In the genomic region with DNA sequence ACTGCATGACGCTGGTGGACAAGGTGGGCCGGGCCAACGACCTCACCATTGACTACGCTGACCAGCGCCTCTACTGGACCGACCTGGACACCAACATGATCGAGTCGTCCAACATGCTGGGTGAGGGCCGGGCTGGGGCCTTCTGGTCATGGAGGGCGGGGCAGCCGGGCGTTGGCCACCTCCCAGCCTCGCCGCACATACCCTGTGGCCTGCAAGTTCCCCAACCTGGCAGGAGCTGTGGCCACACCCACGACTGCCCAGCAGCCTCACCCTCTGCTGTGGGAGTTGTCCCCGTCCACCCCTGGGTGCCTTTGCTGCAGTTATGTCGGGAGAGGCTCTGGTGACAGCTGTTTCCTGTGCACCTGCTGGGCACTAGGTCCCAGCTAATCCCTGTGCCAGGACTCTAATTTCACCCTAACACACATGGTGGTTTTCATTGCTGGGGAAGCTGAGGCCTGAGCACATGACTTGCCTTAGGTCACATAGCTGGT, we compare ENCODE assay signal across 2 cellular contexts.
TF ChIP-seq lines count a peak whose summit lies in the region.

No MANE protein-coding gene starts in this region.

TF ChIP-seq in HEK293, 187 proteins besides CTCF, POLR2A, EP300 and RAD21:
- TF ChIP-seq KLF1 (tag by site-specific recombination; IDR thresholded peaks at IDR 0.05), result peak; percentile 81
- TF ChIP-seq ZNF843 (tag by site-specific recombination; IDR thresholded peaks at IDR 0.05), result no peak

TF ChIP-seq in K562, 482 proteins besides CTCF, POLR2A, EP300 and RAD21:
- TF ChIP-seq POLR2G (IDR thresholded peaks at IDR 0.05; ENCODE audit: low read depth, low read length) (peak; percentile 25; the same call in 1 of the 2 replicates), NFATC3 (IDR thresholded peaks at IDR 0.05) (no peak)
